In the genomic region with DNA sequence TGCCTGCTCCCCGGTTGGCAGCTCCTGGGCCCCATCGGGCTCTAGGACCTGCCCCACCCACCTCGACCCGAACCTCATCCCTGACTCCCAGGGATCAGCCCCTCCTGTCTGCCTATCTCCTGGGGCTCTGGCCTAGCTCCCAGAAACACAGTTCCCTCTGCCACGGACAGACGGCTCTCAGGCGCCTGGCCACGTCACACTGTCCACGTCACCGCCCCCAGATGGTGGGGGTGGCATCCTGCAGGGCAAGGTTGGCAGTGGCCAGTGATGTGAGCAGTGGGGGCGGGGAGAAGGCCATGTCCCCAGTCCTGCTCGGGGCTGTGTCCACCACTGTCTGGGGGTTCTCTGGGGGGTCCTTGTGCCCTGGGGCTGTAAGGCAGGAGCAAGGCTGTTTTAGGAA, we compare ENCODE assay signal across 14 cellular contexts. TPM values are rescaled to one million over a fixed set of nuclear protein-coding genes. Genes with fewer than 3 reads are reported as not detected.
DNase-seq lines count a peak whose midpoint lies in the region; ATAC-seq and TF ChIP-seq lines count a peak whose summit lies in the region.
"Had no signal": no experiment of that assay in that cellular context is flagged by ENCODE, and none has a peak within 500 bp of the region (broad histone marks: within the 10 kb centered on the region; RNA-seq: fewer than 3 reads in every experiment).

No MANE protein-coding gene starts in this region.

- no peak overlapping the region for H3K27ac ChIP-seq in SJSA1

- H3K9me3 ChIP-seq in SJSA1 (replicated peaks) (0 out of 2 replicates have a peak, but pooled peaks cover 4% of the 10 kb centered on the region), skeletal muscle satellite cell (replicated peaks; ENCODE audit: low read length) (no peaks in the 10 kb centered on the region)

- peaks cover 91% of the 10 kb centered on the region for H3K27me3 ChIP-seq in SJSA1 (replicated peaks)
- peaks cover 28% of the 10 kb centered on the region for H3K27me3 ChIP-seq in skeletal muscle satellite cell (ENCODE audit: control insufficient read depth, insufficient read depth, low read length)

- DNase-seq in H4 (ENCODE audit: low spot score): peak; percentile 86
- peak; percentile 31 to 70 for DNase-seq in SJSA1 (ENCODE audit: low read depth in 1 of 2, low spot score in 2 of 2)
- peak; percentile 32 to 74 for DNase-seq in foreskin fibroblast
- no peak for DNase-seq in NCI-H1092 (lab: John Stamatoyannopoulos, UW)
- DNase-seq in activated naive CD4-positive, alpha-beta T cell treated with anti-CD3 and anti-CD28 coated beads, Interleukin-2, amount 50 U/mL, for 16 hours: no peak
- DNase-seq: activated B cell treated with CpG ODN at 0.5 μM for 24 hours, activated T-cell treated with anti-CD3 and anti-CD28 coated beads for 4 hours, MV-4-11, nephron progenitor cell, SHP77 treated with DMSO at 0.1 percent for 48 hours had no signal

- peak overlapping the region; percentile 36 for H3K4me2 ChIP-seq in skeletal muscle satellite cell (ENCODE audit: low read length)

- TF ChIP-seq CTCF in foreskin fibroblast (IDR thresholded peaks at IDR 0.05; ENCODE audit: low read depth, low read length): no peak

- H3K4me3 ChIP-seq in SJSA1: no peak overlapping the region
- H3K4me3 ChIP-seq in foreskin fibroblast (ENCODE audit: low read depth in 1 of 2, low read length in 2 of 2): no peak overlapping the region
- H3K4me3 ChIP-seq in skeletal muscle satellite cell (ENCODE audit: low read length): peak overlapping the region; percentile 7

- H3K36me3 ChIP-seq in SJSA1: no peaks in the 10 kb centered on the region
- H3K36me3 ChIP-seq in skeletal muscle satellite cell (ENCODE audit: insufficient read depth, low read length): no peaks in the 10 kb centered on the region

- peak overlapping the region; percentile 54 for H3K9ac ChIP-seq in skeletal muscle satellite cell (ENCODE audit: low read depth, low read length)

- H3K4me1 ChIP-seq in SJSA1 (replicated peaks): peaks cover 8% of the 10 kb centered on the region
- H3K4me1 ChIP-seq in skeletal muscle satellite cell (ENCODE audit: control insufficient read depth, insufficient read depth, low read length): peaks cover 17% of the 10 kb centered on the region

- no peak for ATAC-seq in GM18873 (IDR thresholded peaks at IDR 0.05; ENCODE audit: low FRiP score, unreplicated experiment)
- ATAC-seq in HG02840 (IDR thresholded peaks at IDR 0.05; ENCODE audit: low FRiP score, unreplicated experiment): no peak

RNA-seq across cellular contexts. Expression of a gene that starts 29.2 kb away (rescaled TPM):
- 1.9 and 10.8 TPM in 2 replicates for total RNA-seq in H4 (2014; rRNA removed; shearing (Covaris generic))
- not detected in 2 replicates for total RNA-seq in SJSA1 (2014; rRNA removed; shearing (Covaris generic))
- total RNA-seq in skeletal muscle satellite cell (2012; rRNA removed): 2.0 and 5.1 TPM in 2 replicates
- total RNA-seq: activated B cell treated with CpG ODN at 0.5 μM for 24 hours had no signal

RNA-seq across cellular contexts. Expression of a gene that starts 43.1 kb away (rescaled TPM):
- not detected in 2 replicates for total RNA-seq in H4 (2014; rRNA removed; shearing (Covaris generic))
- total RNA-seq in SJSA1 (2014; rRNA removed; shearing (Covaris generic)): not detected in 2 replicates
- total RNA-seq in skeletal muscle satellite cell (2012; rRNA removed): 0.22 TPM in 1 of 2 replicates, not detected in the other
- total RNA-seq: activated B cell treated with CpG ODN at 0.5 μM for 24 hours, bronchial epithelial cell had no signal

Comparison
In these comparisons a context has a peak if more than half of its experiments do, and no peak if none do; other contexts are left out.
1. DNase-seq: peak in H4 (single experiment), SJSA1 (2 of 2) and foreskin fibroblast (2 of 2); none in NCI-H1092 (single experiment) and activated naive CD4-positive, alpha-beta T cell treated with anti-CD3 and anti-CD28 coated beads, Interleukin-2, amount 50 U/mL, for 16 hours (single experiment).